In the genomic region with DNA sequence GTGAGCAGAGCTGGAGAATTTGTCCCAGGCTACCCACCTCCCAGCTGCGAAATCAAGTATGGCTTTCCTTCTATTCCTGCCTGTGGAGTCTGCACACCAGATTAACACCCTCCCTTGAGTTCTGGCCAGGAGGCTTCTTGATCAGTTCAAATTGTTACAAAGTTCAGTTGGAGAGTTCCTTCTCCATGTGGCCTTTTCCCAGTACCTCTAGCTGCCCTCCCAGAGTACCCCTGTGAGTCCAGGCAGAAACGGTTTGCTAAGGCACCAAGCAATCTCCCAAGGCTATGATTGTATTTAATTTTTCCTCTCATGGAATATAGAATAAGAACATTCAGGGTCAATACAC, we compare ENCODE assay signal across 26 cellular contexts.
"Had no signal": no experiment of that assay in that cellular context is flagged by ENCODE, and none has a peak within 500 bp of the region (broad histone marks: within the 10 kb centered on the region; RNA-seq: fewer than 3 reads in every experiment).

No MANE protein-coding gene starts in this region.

- H3K36me3 Mint-ChIP-seq: activated naive CD4-positive, alpha-beta T cell treated with anti-CD3 and anti-CD28 coated beads, Interleukin-2, amount 50 U/mL, for 24 hours; immature natural killer cell; naive thymus-derived CD4-positive, alpha-beta T cell had no signal

- H3K9me3 ChIP-seq: left lung, prostate gland, spleen, upper lobe of left lung had no signal

- H3K27me3 ChIP-seq: brain microvascular endothelial cell, hepatocyte, left lung, spleen, upper lobe of left lung had no signal

- H3K27ac Mint-ChIP-seq: activated CD8-positive, alpha-beta T cell treated with anti-CD3 and anti-CD28 coated beads, Interleukin-2, amount 10 ng/mL, durations not matched to agents 7 days and 5 days; activated naive CD4-positive, alpha-beta T cell treated with anti-CD3 and anti-CD28 coated beads, Interleukin-2, amount 50 U/mL, for 24 hours; activated T-helper 1 cell treated with anti-CD3 and anti-CD28 coated beads, Interleukin-12 subunit alpha, Interleukin-12 subunit beta, Interleukin-2, Interleukin-4 antibody, amounts not matched to agents 30 ng/mL and 10 ng/mL and 1 ng/mL, durations not matched to agents 14 hours and 24 hours and 36 hours; immature natural killer cell; naive thymus-derived CD4-positive, alpha-beta T cell; T-helper 2 cell treated with Interferon-gamma antibody and Interleukin-4, amounts not matched to agents 5 μg/mL and 100 μg/mL, for 36 hours had no signal

- H3K4me1 ChIP-seq: prostate gland had no signal

- H3K4me2 ChIP-seq: hepatocyte had no signal

- H2AFZ ChIP-seq: hepatocyte had no signal

- H3K27ac ChIP-seq: brain microvascular endothelial cell, hepatocyte, left lung, prostate gland, spleen, upper lobe of left lung, VCaP had no signal

- DNase-seq: activated CD4-positive, alpha-beta T cell treated with anti-CD3 and anti-CD28 coated beads, Interleukin-2, amount 50 U/mL, for 1 hour; activated CD4-positive, CD25-positive, alpha-beta regulatory T cell treated with anti-CD3 and anti-CD28 coated beads, Interleukin-2, amount 50 U/mL, for 72 hours; activated CD8-positive, alpha-beta T cell treated with anti-CD3 and anti-CD28 coated beads, Interleukin-2, amount 10 ng/mL, durations not matched to agents 7 days and 5 days; activated gamma-delta T cell; anterior cingulate cortex; brain microvascular endothelial cell; central memory CD4-positive, alpha-beta T cell; dermis blood vessel endothelial cell; effector CD8-positive, alpha-beta T cell; foreskin melanocyte; glutamatergic neuron; immature natural killer cell; naive thymus-derived CD4-positive, alpha-beta T cell; spleen; stimulated activated CD4-positive, alpha-beta T cell treated with anti-CD3 and anti-CD28 coated beads, Interleukin-4, amount 100 ng/mL, for 1 hour; stimulated activated naive CD4-positive, alpha-beta T cell treated with Interleukin-2 at 50 U/mL for 16 hours; upper lobe of left lung had no signal

- H3K4me1 Mint-ChIP-seq: immature natural killer cell, neural crest cell had no signal

- H3K9me3 Mint-ChIP-seq: activated naive CD4-positive, alpha-beta T cell treated with anti-CD3 and anti-CD28 coated beads, Interleukin-2, amount 50 U/mL, for 24 hours; activated T-helper 1 cell treated with anti-CD3 and anti-CD28 coated beads, Interleukin-12 subunit alpha, Interleukin-12 subunit beta, Interleukin-2, Interleukin-4 antibody, amounts not matched to agents 30 ng/mL and 10 ng/mL and 1 ng/mL, durations not matched to agents 14 hours and 24 hours and 36 hours; immature natural killer cell; neural crest cell; T-helper 2 cell treated with Interferon-gamma antibody and Interleukin-4, amounts not matched to agents 5 μg/mL and 100 μg/mL, for 36 hours had no signal

- ATAC-seq: activated CD8-positive, alpha-beta T cell treated with anti-CD3 and anti-CD28 coated beads, Interleukin-2, amount 10 ng/mL, durations not matched to agents 7 days and 5 days; left lung; naive thymus-derived CD4-positive, alpha-beta T cell had no signal

- H3K4me3 ChIP-seq: hepatocyte, left lung, lung, prostate gland, spleen, upper lobe of left lung had no signal

- H3K36me3 ChIP-seq: brain microvascular endothelial cell, left lung, prostate gland, spleen, upper lobe of left lung had no signal

- H3K4me3 Mint-ChIP-seq: activated CD8-positive, alpha-beta T cell treated with anti-CD3 and anti-CD28 coated beads, Interleukin-2, amount 10 ng/mL, durations not matched to agents 7 days and 5 days; activated naive CD4-positive, alpha-beta T cell treated with anti-CD3 and anti-CD28 coated beads, Interleukin-2, amount 50 U/mL, for 24 hours; activated T-helper 1 cell treated with anti-CD3 and anti-CD28 coated beads, Interleukin-12 subunit alpha, Interleukin-12 subunit beta, Interleukin-2, Interleukin-4 antibody, amounts not matched to agents 30 ng/mL and 10 ng/mL and 1 ng/mL, durations not matched to agents 14 hours and 24 hours and 36 hours; immature natural killer cell; naive thymus-derived CD4-positive, alpha-beta T cell; neural crest cell; T-helper 2 cell treated with Interferon-gamma antibody and Interleukin-4, amounts not matched to agents 5 μg/mL and 100 μg/mL, for 36 hours had no signal

- H3K79me2 ChIP-seq: hepatocyte had no signal
